In the genomic region with DNA sequence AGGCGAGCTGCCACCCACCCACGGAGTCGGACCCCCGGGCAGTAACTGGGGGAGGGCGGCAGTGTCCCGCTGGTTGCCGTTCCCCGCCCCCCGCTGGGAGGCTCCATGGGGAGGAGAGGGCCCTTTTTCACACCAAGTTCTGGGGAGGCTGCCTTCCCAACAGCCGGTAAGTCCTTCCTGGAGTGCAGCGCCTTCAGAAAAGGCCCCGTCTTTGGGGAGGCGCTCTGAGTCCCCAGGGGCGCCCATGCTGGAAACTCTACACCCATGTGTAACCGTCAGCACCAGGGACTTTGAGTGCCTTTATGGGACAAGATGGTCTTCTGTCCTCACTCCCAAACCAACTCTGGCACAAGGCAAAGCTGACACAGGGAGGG, we compare ENCODE assay signal across 1 cellular context.
A peak's percentile ranks its signal among the peaks of the same experiment; 100 is the strongest.
TF ChIP-seq lines count a peak whose summit lies in the region.

No MANE protein-coding gene starts in this region.

TF ChIP-seq in HEK293, 187 proteins besides CTCF, POLR2A, EP300 and RAD21 (continued from another document):
- TF ChIP-seq HIC1 (tag by site-specific recombination; IDR thresholded peaks at IDR 0.05): peak; percentile 60
- TF ChIP-seq GLIS2 (tag by site-specific recombination; IDR thresholded peaks at IDR 0.05): peak; percentile 98
- TF ChIP-seq EGR2 (tag by site-specific recombination; IDR thresholded peaks at IDR 0.05; ENCODE audit: low read depth): peak; percentile 82; the same call in 1 of the 2 replicates
- peak; percentile 50; the same call in 1 of the 2 replicates for TF ChIP-seq IKZF3 (tag by site-specific recombination; IDR thresholded peaks at IDR 0.05)
- TF ChIP-seq ZNF121 (tag by site-specific recombination; IDR thresholded peaks at IDR 0.05): peak; percentile 45; the same call in 1 of the 2 replicates
- TF ChIP-seq ZBTB7A (tag by site-specific recombination; IDR thresholded peaks at IDR 0.05; ENCODE audit: low read depth): 0 out of 2 replicates have a peak, but pooled peaks have one; percentile 46
- no peak for TF ChIP-seq ZNF624 (tag by site-specific recombination; IDR thresholded peaks at IDR 0.05)
- peak; percentile 91 for TF ChIP-seq ZNF335 (tag by site-specific recombination; conservative IDR thresholded peaks at IDR 0.05)
- TF ChIP-seq TRIM28 (IDR thresholded peaks at IDR 0.05; ENCODE audit: borderline replicate concordance, low read length): no peak
- TF ChIP-seq ZBTB10 (tag by site-specific recombination; IDR thresholded peaks at IDR 0.05): peak; percentile 89
- no peak for TF ChIP-seq ZNF660 (tag by site-specific recombination; IDR thresholded peaks at IDR 0.05)
- 0 out of 2 replicates have a peak, but pooled peaks have one; percentile 19 for TF ChIP-seq YY1 (tag by site-specific recombination; IDR thresholded peaks at IDR 0.05)
- TF ChIP-seq, protein P1, sequence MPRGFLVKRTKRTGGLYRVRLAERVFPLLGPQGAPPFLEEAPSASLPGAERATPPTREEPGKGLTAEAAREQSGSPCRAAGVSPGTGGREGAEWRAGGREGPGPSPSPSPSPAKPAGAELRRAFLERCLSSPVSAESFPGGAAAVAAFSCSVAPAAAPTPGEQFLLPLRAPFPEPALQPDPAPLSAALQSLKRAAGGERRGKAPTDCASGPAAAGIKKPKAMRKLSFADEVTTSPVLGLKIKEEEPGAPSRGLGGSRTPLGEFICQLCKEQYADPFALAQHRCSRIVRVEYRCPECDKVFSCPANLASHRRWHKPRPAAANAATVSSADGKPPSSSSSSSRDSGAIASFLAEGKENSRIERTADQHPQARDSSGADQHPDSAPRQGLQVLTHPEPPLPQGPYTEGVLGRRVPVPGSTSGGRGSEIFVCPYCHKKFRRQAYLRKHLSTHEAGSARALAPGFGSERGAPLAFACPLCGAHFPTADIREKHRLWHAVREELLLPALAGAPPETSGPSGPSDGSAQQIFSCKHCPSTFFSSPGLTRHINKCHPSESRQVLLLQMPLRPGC (tag by site-specific recombination; IDR thresholded peaks at IDR 0.05): no peak
- peak; percentile 84 for TF ChIP-seq SP7 (tag by site-specific recombination; IDR thresholded peaks at IDR 0.05)
- TF ChIP-seq ZNF341 (tag by site-specific recombination; IDR thresholded peaks at IDR 0.05; ENCODE audit: low read depth): peak; percentile 96
- peak; percentile 48; the same call in 1 of the 2 replicates for TF ChIP-seq KLF8 (tag by site-specific recombination; IDR thresholded peaks at IDR 0.05)
- peak; percentile 99 for TF ChIP-seq ZNF423 (tag by site-specific recombination; IDR thresholded peaks at IDR 0.05)
- TF ChIP-seq GLIS1 (tag by site-specific recombination; IDR thresholded peaks at IDR 0.05): peak; percentile 100
- no peak for TF ChIP-seq ZNF692 (tag by site-specific recombination; IDR thresholded peaks at IDR 0.05)
- TF ChIP-seq, protein P2, sequence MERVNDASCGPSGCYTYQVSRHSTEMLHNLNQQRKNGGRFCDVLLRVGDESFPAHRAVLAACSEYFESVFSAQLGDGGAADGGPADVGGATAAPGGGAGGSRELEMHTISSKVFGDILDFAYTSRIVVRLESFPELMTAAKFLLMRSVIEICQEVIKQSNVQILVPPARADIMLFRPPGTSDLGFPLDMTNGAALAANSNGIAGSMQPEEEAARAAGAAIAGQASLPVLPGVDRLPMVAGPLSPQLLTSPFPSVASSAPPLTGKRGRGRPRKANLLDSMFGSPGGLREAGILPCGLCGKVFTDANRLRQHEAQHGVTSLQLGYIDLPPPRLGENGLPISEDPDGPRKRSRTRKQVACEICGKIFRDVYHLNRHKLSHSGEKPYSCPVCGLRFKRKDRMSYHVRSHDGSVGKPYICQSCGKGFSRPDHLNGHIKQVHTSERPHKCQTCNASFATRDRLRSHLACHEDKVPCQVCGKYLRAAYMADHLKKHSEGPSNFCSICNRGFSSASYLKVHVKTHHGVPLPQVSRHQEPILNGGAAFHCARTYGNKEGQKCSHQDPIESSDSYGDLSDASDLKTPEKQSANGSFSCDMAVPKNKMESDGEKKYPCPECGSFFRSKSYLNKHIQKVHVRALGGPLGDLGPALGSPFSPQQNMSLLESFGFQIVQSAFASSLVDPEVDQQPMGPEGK (tag by site-specific recombination; IDR thresholded peaks at IDR 0.05): peak; percentile 78
- peak; percentile 45; the same call in 1 of the 2 replicates for TF ChIP-seq KLF17 (tag by site-specific recombination; IDR thresholded peaks at IDR 0.05)
- TF ChIP-seq ZNF677 (tag by site-specific recombination; IDR thresholded peaks at IDR 0.05): no peak
- TF ChIP-seq ZNF623 (tag by site-specific recombination; IDR thresholded peaks at IDR 0.05): no peak
- peak; percentile 46 for TF ChIP-seq ZXDB (tag by site-specific recombination; IDR thresholded peaks at IDR 0.05)
- TF ChIP-seq FEZF1 (tag by site-specific recombination; IDR thresholded peaks at IDR 0.05): 0 out of 2 replicates have a peak, but pooled peaks have one; percentile 24
- TF ChIP-seq, protein P3, sequence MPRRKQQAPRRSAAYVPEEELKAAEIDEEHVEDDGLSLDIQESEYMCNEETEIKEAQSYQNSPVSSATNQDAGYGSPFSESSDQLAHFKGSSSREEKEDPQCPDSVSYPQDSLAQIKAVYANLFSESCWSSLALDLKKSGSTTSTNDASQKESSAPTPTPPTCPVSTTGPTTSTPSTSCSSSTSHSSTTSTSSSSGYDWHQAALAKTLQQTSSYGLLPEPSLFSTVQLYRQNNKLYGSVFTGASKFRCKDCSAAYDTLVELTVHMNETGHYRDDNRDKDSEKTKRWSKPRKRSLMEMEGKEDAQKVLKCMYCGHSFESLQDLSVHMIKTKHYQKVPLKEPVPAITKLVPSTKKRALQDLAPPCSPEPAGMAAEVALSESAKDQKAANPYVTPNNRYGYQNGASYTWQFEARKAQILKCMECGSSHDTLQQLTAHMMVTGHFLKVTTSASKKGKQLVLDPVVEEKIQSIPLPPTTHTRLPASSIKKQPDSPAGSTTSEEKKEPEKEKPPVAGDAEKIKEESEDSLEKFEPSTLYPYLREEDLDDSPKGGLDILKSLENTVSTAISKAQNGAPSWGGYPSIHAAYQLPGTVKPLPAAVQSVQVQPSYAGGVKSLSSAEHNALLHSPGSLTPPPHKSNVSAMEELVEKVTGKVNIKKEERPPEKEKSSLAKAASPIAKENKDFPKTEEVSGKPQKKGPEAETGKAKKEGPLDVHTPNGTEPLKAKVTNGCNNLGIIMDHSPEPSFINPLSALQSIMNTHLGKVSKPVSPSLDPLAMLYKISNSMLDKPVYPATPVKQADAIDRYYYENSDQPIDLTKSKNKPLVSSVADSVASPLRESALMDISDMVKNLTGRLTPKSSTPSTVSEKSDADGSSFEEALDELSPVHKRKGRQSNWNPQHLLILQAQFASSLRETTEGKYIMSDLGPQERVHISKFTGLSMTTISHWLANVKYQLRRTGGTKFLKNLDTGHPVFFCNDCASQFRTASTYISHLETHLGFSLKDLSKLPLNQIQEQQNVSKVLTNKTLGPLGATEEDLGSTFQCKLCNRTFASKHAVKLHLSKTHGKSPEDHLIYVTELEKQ (tag by site-specific recombination; IDR thresholded peaks at IDR 0.05; ENCODE audit: borderline replicate concordance): 0 out of 2 replicates have a peak, but pooled peaks have one; percentile 40
- TF ChIP-seq SCRT2 (tag by site-specific recombination; IDR thresholded peaks at IDR 0.05): no peak
- peak; percentile 32; the same call in 1 of the 2 replicates for TF ChIP-seq ZBTB20 (tag by site-specific recombination; IDR thresholded peaks at IDR 0.05)
- TF ChIP-seq SP2 (tag by site-specific recombination; IDR thresholded peaks at IDR 0.05): peak; percentile 60
- 0 out of 2 replicates have a peak, but pooled peaks have one; percentile 30 for TF ChIP-seq KLF16 (tag by site-specific recombination; IDR thresholded peaks at IDR 0.05)
- TF ChIP-seq, protein P4, sequence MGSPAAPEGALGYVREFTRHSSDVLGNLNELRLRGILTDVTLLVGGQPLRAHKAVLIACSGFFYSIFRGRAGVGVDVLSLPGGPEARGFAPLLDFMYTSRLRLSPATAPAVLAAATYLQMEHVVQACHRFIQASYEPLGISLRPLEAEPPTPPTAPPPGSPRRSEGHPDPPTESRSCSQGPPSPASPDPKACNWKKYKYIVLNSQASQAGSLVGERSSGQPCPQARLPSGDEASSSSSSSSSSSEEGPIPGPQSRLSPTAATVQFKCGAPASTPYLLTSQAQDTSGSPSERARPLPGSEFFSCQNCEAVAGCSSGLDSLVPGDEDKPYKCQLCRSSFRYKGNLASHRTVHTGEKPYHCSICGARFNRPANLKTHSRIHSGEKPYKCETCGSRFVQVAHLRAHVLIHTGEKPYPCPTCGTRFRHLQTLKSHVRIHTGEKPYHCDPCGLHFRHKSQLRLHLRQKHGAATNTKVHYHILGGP (tag by site-specific recombination; IDR thresholded peaks at IDR 0.05): peak; percentile 13; the same call in 1 of the 2 replicates
- peak; percentile 75 for TF ChIP-seq ZBTB8A (tag by site-specific recombination; IDR thresholded peaks at IDR 0.05)
- peak; percentile 60; the same call in 1 of the 2 replicates for TF ChIP-seq ZEB2 (tag by site-specific recombination; IDR thresholded peaks at IDR 0.05)
- TF ChIP-seq ZFHX2 (tag by site-specific recombination; conservative IDR thresholded peaks at IDR 0.05): peak; percentile 90
TF ChIP-seq in HEK293: peak in this region for 37.
